9 cellular contexts compared by ENCODE assay signal in genomic region chr1:12125422-12126355, GRCh38. TPM values are rescaled to one million over a fixed set of nuclear protein-coding genes. Genes with fewer than 3 reads are reported as not detected.
DNase-seq lines count a peak whose midpoint lies in the region; ATAC-seq and TF ChIP-seq lines count a peak whose summit lies in the region.
"Had no signal": no experiment of that assay in that cellular context is flagged by ENCODE, and none has a peak within 500 bp of the region (broad histone marks: within the 10 kb centered on the region; RNA-seq: fewer than 3 reads in every experiment).

No MANE protein-coding gene starts in this region.

- no peak overlapping the region for H2BK12ac ChIP-seq in neuronal stem cell (ENCODE audit: low read length)

- no peak overlapping the region for H2BK5ac ChIP-seq in neuronal stem cell (ENCODE audit: low read length)

- H3K9ac ChIP-seq in Loucy (ENCODE audit: low read depth, low read length, poor library complexity, severe bottlenecking) (no peak overlapping the region), neuronal stem cell (ENCODE audit: low read depth, low read length, poor library complexity) (no peak overlapping the region)

- no peaks in the 10 kb centered on the region for H3K9me2 ChIP-seq in Loucy (replicated peaks; ENCODE audit: low read depth, low read length)

- no peak overlapping the region for H4K8ac ChIP-seq in neuronal stem cell (ENCODE audit: low read depth, low read length)

- no peak for TF ChIP-seq CTCF in CD4-positive, alpha-beta T cell (IDR thresholded peaks at IDR 0.05)
- TF ChIP-seq CTCF in Loucy (conservative IDR thresholded peaks at IDR 0.05; ENCODE audit: low read length), result no peak

- CTCF ChIA-PET in CD4-positive, alpha-beta T cell (lab: Charles Lee), result interaction anchor here (0.6 to 5.4 kb wide), 24 partner anchors 8 to 151 kb away, joined by 3 to 142 read pairs (median 10); partner anchors contain the start of genes TNFRSF1B and VPS13D

- intact Hi-C loops in CD4-positive, alpha-beta T cell (cut with DNase I, micrococcal nuclease), result loop anchor here in 1 of 2 experiments (2.0 kb wide), 1 partner anchor 43 kb away; no protein-coding TSS in a partner anchor

- no peaks in the 10 kb centered on the region for H3K79me1 ChIP-seq in neuronal stem cell (ENCODE audit: low read depth, low read length)

- ATAC-seq in CD4-positive, alpha-beta T cell (ENCODE audit: poor library complexity), result no peak
- ATAC-seq in esophagus mucosa (peak; percentile 25), HG03135 (IDR thresholded peaks at IDR 0.05; ENCODE audit: unreplicated experiment) (no peak), HG03469 (IDR thresholded peaks at IDR 0.05; ENCODE audit: unreplicated experiment) (no peak), GM18873 (IDR thresholded peaks at IDR 0.05; ENCODE audit: low FRiP score, unreplicated experiment) (no peak)

- H2BK15ac ChIP-seq in neuronal stem cell (ENCODE audit: low read length), result peak overlapping the region; percentile 7

- H3K36me3 ChIP-seq in Loucy (ENCODE audit: insufficient read depth, low read length) (no peaks in the 10 kb centered on the region), neuronal stem cell (replicated peaks in 1 of 2; ENCODE audit: control insufficient read depth in 2 of 2, insufficient read depth in 2 of 2, low read length in 2 of 2) (no peaks in the 10 kb centered on the region)
- H3K36me3 ChIP-seq: esophagus squamous epithelium had no signal

- no peak for DNase-seq in CD4-positive, alpha-beta T cell
- DNase-seq in neuronal stem cell (ENCODE audit: low spot score), result no peak
- no peak for DNase-seq in HuH-7.5 (ENCODE audit: low spot score)
- DNase-seq: esophagus squamous epithelium had no signal

- peak overlapping the region; percentile 1 for H2AK5ac ChIP-seq in neuronal stem cell (ENCODE audit: low read depth, low read length)

- H3F3A ChIP-seq in Loucy (ENCODE audit: low read depth), result no peaks in the 10 kb centered on the region

- peak overlapping the region; percentile 54 for H3K18ac ChIP-seq in neuronal stem cell (ENCODE audit: low read length)

- no peak overlapping the region for H3K27ac ChIP-seq in CD4-positive, alpha-beta T cell (ENCODE audit: low read depth, low read length)
- H3K27ac ChIP-seq in neuronal stem cell (replicated peaks; ENCODE audit: low read length), result no peak overlapping the region

- H3K23ac ChIP-seq in neuronal stem cell (ENCODE audit: low read depth, low read length, poor library complexity), result peak overlapping the region; percentile 6

- H4K91ac ChIP-seq in neuronal stem cell (ENCODE audit: low read depth, low read length, poor library complexity), result no peak overlapping the region

- H3K4me2 ChIP-seq in Loucy (ENCODE audit: low read depth, low read length, poor library complexity, severe bottlenecking) (no peak overlapping the region), neuronal stem cell (ENCODE audit: insufficient read depth, low read length, poor library complexity, severe bottlenecking) (no peak overlapping the region)

- H3K9me3 ChIP-seq in CD4-positive, alpha-beta T cell (ENCODE audit: control insufficient read depth, low read length), result no peaks in the 10 kb centered on the region
- H3K9me3 ChIP-seq in Loucy (ENCODE audit: insufficient read depth, low read depth, low read length) (no peaks in the 10 kb centered on the region), neuronal stem cell (replicated peaks in 1 of 2; ENCODE audit: control insufficient read depth in 2 of 2, insufficient read depth in 1 of 2, low read depth in 1 of 2, low read length in 2 of 2) (no peaks in the 10 kb centered on the region)
- H3K9me3 ChIP-seq: esophagus squamous epithelium had no signal

- no peaks in the 10 kb centered on the region for H3K27me3 ChIP-seq in CD4-positive, alpha-beta T cell (ENCODE audit: control insufficient read depth, insufficient read depth, low read length)
- no peaks in the 10 kb centered on the region for H3K27me3 ChIP-seq in Loucy (ENCODE audit: insufficient read depth, low read length, poor library complexity, severe bottlenecking)
- peaks cover 0 to 33% (median 0%) of the 10 kb centered on the region in 3 experiments for H3K27me3 ChIP-seq in neuronal stem cell (ENCODE audit: control insufficient read depth in 3 of 3, insufficient read depth in 3 of 3, low read depth in 1 of 3, low read length in 3 of 3)

- H3K4me3 ChIP-seq in Loucy (ENCODE audit: low read length, poor library complexity, severe bottlenecking) (no peak overlapping the region), neuronal stem cell (ENCODE audit: low read length in 2 of 2) (no peak overlapping the region)

- H3K4me1 Mint-ChIP-seq in CD4-positive, alpha-beta T cell (ENCODE audit: low read depth), result peaks cover 40% of the 10 kb centered on the region

- peak overlapping the region; percentile 24 for H3K27ac Mint-ChIP-seq in CD4-positive, alpha-beta T cell

- H3K14ac ChIP-seq in neuronal stem cell (ENCODE audit: low read length), result no peak overlapping the region

- no peaks in the 10 kb centered on the region for H3K9me3 Mint-ChIP-seq in CD4-positive, alpha-beta T cell

- H3K4me1 ChIP-seq in Loucy (ENCODE audit: insufficient read depth, low read length, poor library complexity, severe bottlenecking), result peaks cover 9% of the 10 kb centered on the region
- H3K4me1 ChIP-seq in neuronal stem cell (ENCODE audit: control insufficient read depth in 2 of 2, insufficient read depth in 1 of 2, low read depth in 1 of 2, low read length in 2 of 2), result no peaks in the 10 kb centered on the region

- no peaks in the 10 kb centered on the region for H3K27me3 Mint-ChIP-seq in CD4-positive, alpha-beta T cell

- no peaks in the 10 kb centered on the region for H3K36me3 Mint-ChIP-seq in CD4-positive, alpha-beta T cell (ENCODE audit: low read depth)

- H2BK120ac ChIP-seq in neuronal stem cell (ENCODE audit: low read depth, low read length), result no peak overlapping the region

- no peak overlapping the region for H3K4me3 Mint-ChIP-seq in CD4-positive, alpha-beta T cell

- H2AFZ ChIP-seq in Loucy (ENCODE audit: low read length) (peak overlapping the region; percentile 48; the same call in 1 of the 2 replicates), neuronal stem cell (ENCODE audit: low read length) (peak overlapping the region; percentile 41)

- H4K20me1 ChIP-seq in Loucy (ENCODE audit: insufficient read depth, low read length, poor library complexity, severe bottlenecking), result no peaks in the 10 kb centered on the region

- no CpG with 5 or more reads among the region's 24 CpGs for WGBS in neuronal stem cell (ENCODE audit: extremely low coverage in 2 of 2, insufficient read length in 2 of 2, insufficient replicate concordance in 1 of 2), 2 donors

- POLR2A ChIA-PET in CD4-positive, alpha-beta T cell (lab: Charles Lee), result interaction anchor here (0.6 to 2.9 kb wide), 18 partner anchors 10 to 108 kb away, joined by 3 to 68 read pairs (median 6); partner anchors contain the start of gene TNFRSF1B

- H3K4ac ChIP-seq in neuronal stem cell (ENCODE audit: low read length), result no peak overlapping the region

- H3K79me2 ChIP-seq in Loucy (ENCODE audit: insufficient read depth, low read length), result no peaks in the 10 kb centered on the region

RNA-seq across cellular contexts. Expression of gene TNFRSF1B, which starts 41.1 kb away (rescaled TPM):
- 10 to 100 TPM; 61.9 to 62.6 TPM for total RNA-seq in CD4-positive, alpha-beta T cell
- total RNA-seq in esophagus mucosa, result 4.1 TPM
- polyA plus RNA-seq in neuronal stem cell (2013, experiment 1 of 2), result 0.73 TPM
- 0.68 TPM for polyA plus RNA-seq in neuronal stem cell (2013, experiment 2 of 2)

Comparison
In these comparisons a context has a peak if more than half of its experiments do, and no peak if none do; other contexts are left out.
1. RNA of gene TNFRSF1B, which starts 41.1 kb away (total RNA-seq): 61.9 to 62.6 TPM in CD4-positive, alpha-beta T cell; 4.1 TPM in esophagus mucosa (single experiment); every median in the first group is over 10 times any median in the second.